ENCODE assay signal across 2 cellular contexts in the genomic region with DNA sequence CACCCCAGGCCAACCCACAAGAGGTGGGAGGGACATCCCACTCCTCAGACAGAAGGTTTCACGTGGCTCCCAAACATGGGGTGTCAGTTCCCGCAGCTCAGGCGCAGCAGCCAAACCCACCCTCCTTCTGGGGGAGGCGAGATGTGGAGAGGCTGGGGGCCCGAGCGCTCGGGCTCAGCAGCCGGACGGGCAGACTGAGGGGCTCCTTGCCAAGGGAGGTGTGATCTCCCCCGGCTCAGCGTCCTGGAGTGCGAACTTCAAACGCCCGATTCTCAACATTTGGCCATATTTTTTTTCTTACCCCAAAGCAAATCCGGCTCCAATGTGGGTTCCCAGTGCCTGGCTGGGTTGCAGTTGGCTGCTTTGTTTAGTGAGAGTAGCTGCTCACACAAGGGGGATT.
TF ChIP-seq lines count a peak whose summit lies in the region.

No MANE protein-coding gene starts in this region.

TF ChIP-seq in GM23338, 12 proteins besides CTCF, POLR2A, EP300 and RAD21:
- TF ChIP-seq ZNF114 (CRISPR knock-in tag; IDR thresholded peaks at IDR 0.05) (no peak), EZH2 (IDR thresholded peaks at IDR 0.05; ENCODE audit: low read depth, unreplicated experiment) (no peak), NANOG (IDR thresholded peaks at IDR 0.05; ENCODE audit: borderline replicate concordance) (no peak), EZH2phosphoT487 (IDR thresholded peaks at IDR 0.05; ENCODE audit: unreplicated experiment) (no peak), JUNB (IDR thresholded peaks at IDR 0.05; ENCODE audit: unreplicated experiment) (no peak), STAT1 (IDR thresholded peaks at IDR 0.05; ENCODE audit: unreplicated experiment) (no peak), POLR2AphosphoS5 (IDR thresholded peaks at IDR 0.05; ENCODE audit: low read depth) (no peak)
- TF ChIP-seq, protein P1, sequence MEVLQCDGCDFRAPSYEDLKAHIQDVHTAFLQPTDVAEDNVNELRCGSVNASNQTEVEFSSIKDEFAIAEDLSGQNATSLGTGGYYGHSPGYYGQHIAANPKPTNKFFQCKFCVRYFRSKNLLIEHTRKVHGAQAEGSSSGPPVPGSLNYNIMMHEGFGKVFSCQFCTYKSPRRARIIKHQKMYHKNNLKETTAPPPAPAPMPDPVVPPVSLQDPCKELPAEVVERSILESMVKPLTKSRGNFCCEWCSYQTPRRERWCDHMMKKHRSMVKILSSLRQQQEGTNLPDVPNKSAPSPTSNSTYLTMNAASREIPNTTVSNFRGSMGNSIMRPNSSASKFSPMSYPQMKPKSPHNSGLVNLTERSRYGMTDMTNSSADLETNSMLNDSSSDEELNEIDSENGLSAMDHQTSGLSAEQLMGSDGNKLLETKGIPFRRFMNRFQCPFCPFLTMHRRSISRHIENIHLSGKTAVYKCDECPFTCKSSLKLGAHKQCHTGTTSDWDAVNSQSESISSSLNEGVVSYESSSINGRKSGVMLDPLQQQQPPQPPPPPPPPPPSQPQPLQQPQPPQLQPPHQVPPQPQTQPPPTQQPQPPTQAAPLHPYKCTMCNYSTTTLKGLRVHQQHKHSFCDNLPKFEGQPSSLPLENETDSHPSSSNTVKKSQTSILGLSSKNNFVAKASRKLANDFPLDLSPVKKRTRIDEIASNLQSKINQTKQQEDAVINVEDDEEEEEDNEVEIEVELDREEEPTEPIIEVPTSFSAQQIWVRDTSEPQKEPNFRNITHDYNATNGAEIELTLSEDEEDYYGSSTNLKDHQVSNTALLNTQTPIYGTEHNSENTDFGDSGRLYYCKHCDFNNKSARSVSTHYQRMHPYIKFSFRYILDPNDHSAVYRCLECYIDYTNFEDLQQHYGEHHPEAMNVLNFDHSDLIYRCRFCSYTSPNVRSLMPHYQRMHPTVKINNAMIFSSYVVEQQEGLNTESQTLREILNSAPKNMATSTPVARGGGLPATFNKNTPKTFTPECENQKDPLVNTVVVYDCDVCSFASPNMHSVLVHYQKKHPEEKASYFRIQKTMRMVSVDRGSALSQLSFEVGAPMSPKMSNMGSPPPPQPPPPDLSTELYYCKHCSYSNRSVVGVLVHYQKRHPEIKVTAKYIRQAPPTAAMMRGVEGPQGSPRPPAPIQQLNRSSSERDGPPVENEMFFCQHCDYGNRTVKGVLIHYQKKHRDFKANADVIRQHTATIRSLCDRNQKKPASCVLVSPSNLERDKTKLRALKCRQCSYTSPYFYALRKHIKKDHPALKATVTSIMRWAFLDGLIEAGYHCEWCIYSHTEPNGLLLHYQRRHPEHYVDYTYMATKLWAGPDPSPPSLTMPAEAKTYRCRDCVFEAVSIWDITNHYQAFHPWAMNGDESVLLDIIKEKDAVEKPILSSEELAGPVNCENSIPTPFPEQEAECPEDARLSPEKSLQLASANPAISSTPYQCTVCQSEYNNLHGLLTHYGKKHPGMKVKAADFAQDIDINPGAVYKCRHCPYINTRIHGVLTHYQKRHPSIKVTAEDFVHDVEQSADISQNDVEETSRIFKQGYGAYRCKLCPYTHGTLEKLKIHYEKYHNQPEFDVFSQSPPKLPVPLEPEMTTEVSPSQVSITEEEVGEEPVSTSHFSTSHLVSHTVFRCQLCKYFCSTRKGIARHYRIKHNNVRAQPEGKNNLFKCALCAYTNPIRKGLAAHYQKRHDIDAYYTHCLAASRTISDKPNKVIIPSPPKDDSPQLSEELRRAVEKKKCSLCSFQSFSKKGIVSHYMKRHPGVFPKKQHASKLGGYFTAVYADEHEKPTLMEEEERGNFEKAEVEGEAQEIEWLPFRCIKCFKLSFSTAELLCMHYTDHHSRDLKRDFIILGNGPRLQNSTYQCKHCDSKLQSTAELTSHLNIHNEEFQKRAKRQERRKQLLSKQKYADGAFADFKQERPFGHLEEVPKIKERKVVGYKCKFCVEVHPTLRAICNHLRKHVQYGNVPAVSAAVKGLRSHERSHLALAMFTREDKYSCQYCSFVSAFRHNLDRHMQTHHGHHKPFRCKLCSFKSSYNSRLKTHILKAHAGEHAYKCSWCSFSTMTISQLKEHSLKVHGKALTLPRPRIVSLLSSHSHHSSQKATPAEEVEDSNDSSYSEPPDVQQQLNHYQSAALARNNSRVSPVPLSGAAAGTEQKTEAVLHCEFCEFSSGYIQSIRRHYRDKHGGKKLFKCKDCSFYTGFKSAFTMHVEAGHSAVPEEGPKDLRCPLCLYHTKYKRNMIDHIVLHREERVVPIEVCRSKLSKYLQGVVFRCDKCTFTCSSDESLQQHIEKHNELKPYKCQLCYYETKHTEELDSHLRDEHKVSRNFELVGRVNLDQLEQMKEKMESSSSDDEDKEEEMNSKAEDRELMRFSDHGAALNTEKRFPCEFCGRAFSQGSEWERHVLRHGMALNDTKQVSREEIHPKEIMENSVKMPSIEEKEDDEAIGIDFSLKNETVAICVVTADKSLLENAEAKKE (CRISPR knock-in tag; IDR thresholded peaks at IDR 0.05) = no peak
- TF ChIP-seq, protein P2, sequence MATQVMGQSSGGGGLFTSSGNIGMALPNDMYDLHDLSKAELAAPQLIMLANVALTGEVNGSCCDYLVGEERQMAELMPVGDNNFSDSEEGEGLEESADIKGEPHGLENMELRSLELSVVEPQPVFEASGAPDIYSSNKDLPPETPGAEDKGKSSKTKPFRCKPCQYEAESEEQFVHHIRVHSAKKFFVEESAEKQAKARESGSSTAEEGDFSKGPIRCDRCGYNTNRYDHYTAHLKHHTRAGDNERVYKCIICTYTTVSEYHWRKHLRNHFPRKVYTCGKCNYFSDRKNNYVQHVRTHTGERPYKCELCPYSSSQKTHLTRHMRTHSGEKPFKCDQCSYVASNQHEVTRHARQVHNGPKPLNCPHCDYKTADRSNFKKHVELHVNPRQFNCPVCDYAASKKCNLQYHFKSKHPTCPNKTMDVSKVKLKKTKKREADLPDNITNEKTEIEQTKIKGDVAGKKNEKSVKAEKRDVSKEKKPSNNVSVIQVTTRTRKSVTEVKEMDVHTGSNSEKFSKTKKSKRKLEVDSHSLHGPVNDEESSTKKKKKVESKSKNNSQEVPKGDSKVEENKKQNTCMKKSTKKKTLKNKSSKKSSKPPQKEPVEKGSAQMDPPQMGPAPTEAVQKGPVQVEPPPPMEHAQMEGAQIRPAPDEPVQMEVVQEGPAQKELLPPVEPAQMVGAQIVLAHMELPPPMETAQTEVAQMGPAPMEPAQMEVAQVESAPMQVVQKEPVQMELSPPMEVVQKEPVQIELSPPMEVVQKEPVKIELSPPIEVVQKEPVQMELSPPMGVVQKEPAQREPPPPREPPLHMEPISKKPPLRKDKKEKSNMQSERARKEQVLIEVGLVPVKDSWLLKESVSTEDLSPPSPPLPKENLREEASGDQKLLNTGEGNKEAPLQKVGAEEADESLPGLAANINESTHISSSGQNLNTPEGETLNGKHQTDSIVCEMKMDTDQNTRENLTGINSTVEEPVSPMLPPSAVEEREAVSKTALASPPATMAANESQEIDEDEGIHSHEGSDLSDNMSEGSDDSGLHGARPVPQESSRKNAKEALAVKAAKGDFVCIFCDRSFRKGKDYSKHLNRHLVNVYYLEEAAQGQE (IDR thresholded peaks at IDR 0.05; ENCODE audit: unreplicated experiment) = no peak

TF ChIP-seq in H1, 55 proteins besides CTCF, POLR2A, EP300 and RAD21:
- TF ChIP-seq CBX5 (IDR thresholded peaks at IDR 0.05; ENCODE audit: low read depth, low read length) (no peak), BACH1 (IDR thresholded peaks at IDR 0.05; ENCODE audit: low read length) (no peak), KDM5A (IDR thresholded peaks at IDR 0.05; ENCODE audit: low read length) (no peak), BCL11A (IDR thresholded peaks at IDR 0.05; ENCODE audit: low read depth in 2 of 2, low read length in 2 of 2) (no peak), PHF8 (conservative IDR thresholded peaks at IDR 0.05; ENCODE audit: low read depth, low read length) (no peak), SP2 (IDR thresholded peaks at IDR 0.05; ENCODE audit: low read length) (no peak), HDAC2 (IDR thresholded peaks at IDR 0.05; ENCODE audit: borderline replicate concordance in 1 of 2, low read depth in 2 of 2, low read length in 2 of 2) (no peak), CHD1 (IDR thresholded peaks at IDR 0.05; ENCODE audit: low read depth, low read length) (no peak), KDM4A (IDR thresholded peaks at IDR 0.05; ENCODE audit: low read depth, low read length, severe bottlenecking) (no peak), EZH2 (IDR thresholded peaks at IDR 0.05; ENCODE audit: low read depth, low read length, severe bottlenecking) (no peak)
- TF ChIP-seq, protein P3, sequence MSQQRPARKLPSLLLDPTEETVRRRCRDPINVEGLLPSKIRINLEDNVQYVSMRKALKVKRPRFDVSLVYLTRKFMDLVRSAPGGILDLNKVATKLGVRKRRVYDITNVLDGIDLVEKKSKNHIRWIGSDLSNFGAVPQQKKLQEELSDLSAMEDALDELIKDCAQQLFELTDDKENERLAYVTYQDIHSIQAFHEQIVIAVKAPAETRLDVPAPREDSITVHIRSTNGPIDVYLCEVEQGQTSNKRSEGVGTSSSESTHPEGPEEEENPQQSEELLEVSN (IDR thresholded peaks at IDR 0.05) = no peak
- TF ChIP-seq, protein P4, sequence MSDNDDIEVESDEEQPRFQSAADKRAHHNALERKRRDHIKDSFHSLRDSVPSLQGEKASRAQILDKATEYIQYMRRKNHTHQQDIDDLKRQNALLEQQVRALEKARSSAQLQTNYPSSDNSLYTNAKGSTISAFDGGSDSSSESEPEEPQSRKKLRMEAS (IDR thresholded peaks at IDR 0.05) = no peak
- TF ChIP-seq, protein P5, sequence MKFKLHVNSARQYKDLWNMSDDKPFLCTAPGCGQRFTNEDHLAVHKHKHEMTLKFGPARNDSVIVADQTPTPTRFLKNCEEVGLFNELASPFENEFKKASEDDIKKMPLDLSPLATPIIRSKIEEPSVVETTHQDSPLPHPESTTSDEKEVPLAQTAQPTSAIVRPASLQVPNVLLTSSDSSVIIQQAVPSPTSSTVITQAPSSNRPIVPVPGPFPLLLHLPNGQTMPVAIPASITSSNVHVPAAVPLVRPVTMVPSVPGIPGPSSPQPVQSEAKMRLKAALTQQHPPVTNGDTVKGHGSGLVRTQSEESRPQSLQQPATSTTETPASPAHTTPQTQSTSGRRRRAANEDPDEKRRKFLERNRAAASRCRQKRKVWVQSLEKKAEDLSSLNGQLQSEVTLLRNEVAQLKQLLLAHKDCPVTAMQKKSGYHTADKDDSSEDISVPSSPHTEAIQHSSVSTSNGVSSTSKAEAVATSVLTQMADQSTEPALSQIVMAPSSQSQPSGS (IDR thresholded peaks at IDR 0.05; ENCODE audit: low read length) = no peak
